ENCODE assay signal across 1 cellular context in genomic region chr1:11658542-11658941, GRCh38.
TF ChIP-seq lines count a peak whose summit lies in the region.

No MANE protein-coding gene starts in this region.

TF ChIP-seq in K562, 482 proteins besides CTCF, POLR2A, EP300 and RAD21:
- TF ChIP-seq NCOR1 (IDR thresholded peaks at IDR 0.05) = no peak
- TF ChIP-seq, protein P1, sequence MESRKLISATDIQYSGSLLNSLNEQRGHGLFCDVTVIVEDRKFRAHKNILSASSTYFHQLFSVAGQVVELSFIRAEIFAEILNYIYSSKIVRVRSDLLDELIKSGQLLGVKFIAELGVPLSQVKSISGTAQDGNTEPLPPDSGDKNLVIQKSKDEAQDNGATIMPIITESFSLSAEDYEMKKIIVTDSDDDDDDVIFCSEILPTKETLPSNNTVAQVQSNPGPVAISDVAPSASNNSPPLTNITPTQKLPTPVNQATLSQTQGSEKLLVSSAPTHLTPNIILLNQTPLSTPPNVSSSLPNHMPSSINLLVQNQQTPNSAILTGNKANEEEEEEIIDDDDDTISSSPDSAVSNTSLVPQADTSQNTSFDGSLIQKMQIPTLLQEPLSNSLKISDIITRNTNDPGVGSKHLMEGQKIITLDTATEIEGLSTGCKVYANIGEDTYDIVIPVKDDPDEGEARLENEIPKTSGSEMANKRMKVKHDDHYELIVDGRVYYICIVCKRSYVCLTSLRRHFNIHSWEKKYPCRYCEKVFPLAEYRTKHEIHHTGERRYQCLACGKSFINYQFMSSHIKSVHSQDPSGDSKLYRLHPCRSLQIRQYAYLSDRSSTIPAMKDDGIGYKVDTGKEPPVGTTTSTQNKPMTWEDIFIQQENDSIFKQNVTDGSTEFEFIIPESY (CRISPR knock-in tag; IDR thresholded peaks at IDR 0.05) = peak; percentile 45; the same call in 1 of the 2 replicates
